Comparison of ENCODE assay signal across 19 cellular contexts in genomic region chr3:87468938-87469337, GRCh38.
A peak's percentile ranks its signal among the peaks of the same experiment; 100 is the strongest.
DNase-seq lines count a peak whose midpoint lies in the region; ATAC-seq, FAIRE-seq and TF ChIP-seq lines count a peak whose summit lies in the region.
"Had no signal": no experiment of that assay in that cellular context is flagged by ENCODE, and none has a peak within 500 bp of the region (broad histone marks: within the 10 kb centered on the region; RNA-seq: fewer than 3 reads in every experiment).

No MANE protein-coding gene starts in this region.

- no peaks in the 10 kb centered on the region for H4K20me1 ChIP-seq in astrocyte (ENCODE audit: insufficient read depth, low read length)

- H3K4me3 ChIP-seq in A549 (no peak overlapping the region), astrocyte (ENCODE audit: insufficient read depth, low read depth, low read length) (no peak overlapping the region), heart right ventricle (no peak overlapping the region)

- no peaks in the 10 kb centered on the region for H3K36me3 Mint-ChIP-seq in astrocyte (ENCODE audit: low read depth, unreplicated experiment)
- no peaks in the 10 kb centered on the region for H3K36me3 Mint-ChIP-seq in activated naive CD4-positive, alpha-beta T cell treated with anti-CD3 and anti-CD28 coated beads for 36 hours (ENCODE audit: low read depth)

- H3K9me3 ChIP-seq in A549 (peaks cover 24% of the 10 kb centered on the region; the same call in 2 of the 3 replicates), astrocyte (ENCODE audit: insufficient read depth, low read depth, low read length) (no peaks in the 10 kb centered on the region), heart right ventricle (peaks cover 0 to 54% (median 7%) of the 10 kb centered on the region in 11 donors)

- H3K79me2 ChIP-seq in astrocyte (ENCODE audit: insufficient read depth, low read length), result no peaks in the 10 kb centered on the region

- H3K4me2 ChIP-seq in A549 (no peak overlapping the region; the same call in 2 of the 3 replicates), astrocyte (ENCODE audit: low read length) (no peak overlapping the region)

- H3K4me1 Mint-ChIP-seq in astrocyte (ENCODE audit: low read depth, unreplicated experiment), result no peaks in the 10 kb centered on the region
- no peaks in the 10 kb centered on the region for H3K4me1 Mint-ChIP-seq in activated naive CD4-positive, alpha-beta T cell treated with anti-CD3 and anti-CD28 coated beads for 36 hours (ENCODE audit: low read depth)

- H3K27ac ChIP-seq in A549, result peak overlapping the region in 1 of 2 experiments; percentile 17; a peak in 1 of 6 replicates
- H3K27ac ChIP-seq in astrocyte (ENCODE audit: low read depth, low read length), result no peak overlapping the region
- H3K27ac ChIP-seq in heart right ventricle, result no peak overlapping the region
- H3K27ac ChIP-seq: C4-2B had no signal

- DNase-seq in A549 (ENCODE audit: low read depth in 1 of 2, low spot score in 1 of 2) (peak in 1 of 2 experiments; percentile 37), HT1080 (ENCODE audit: low read depth) (peak; percentile 50), astrocyte (ENCODE audit: low read depth) (peak; percentile 52), hepatic stellate cell (ENCODE audit: low spot score) (peak; percentile 3), heart right ventricle (no peak), NCI-H2196 (lab: John Stamatoyannopoulos, UW; ENCODE audit: unreplicated experiment) (no peak)
- DNase-seq in activated naive CD4-positive, alpha-beta T cell treated with anti-CD3 and anti-CD28 coated beads for 36 hours, result no peak
- no peak for DNase-seq in central memory CD4-positive, alpha-beta T cell
- DNase-seq: HFFc6, IMR-90, Kasumi-1, NCI-H1105, NCI-H1694 treated with DMSO at 0.1 percent for 48 hours, NCI-H2171, NCI-H748 treated with DMSO at 0.1 percent for 48 hours had no signal

- POLR2A ChIA-PET in A549 (lab: Yijun Ruan, JAX), result no interaction called here

- no peak for TF ChIP-seq EP300 in A549 (IDR thresholded peaks at IDR 0.05)

- ATAC-seq in A549 (peak; percentile 54 to 82; a peak in 5 of 6 replicates), heart right ventricle (no peak)

- CTCF ChIA-PET in A549 (lab: Yijun Ruan, JAX), result no interaction called here
- CTCF ChIA-PET in activated naive CD4-positive, alpha-beta T cell treated with anti-CD3 and anti-CD28 coated beads for 36 hours (lab: Charles Lee), result no interaction called here

- FAIRE-seq in A549 (lab: Jason Lieb, UNC) (no peak), astrocyte (lab: Jason Lieb, UNC) (no peak)
- FAIRE-seq: A204.1, GM19239, H54 had no signal

- H3K9me3 Mint-ChIP-seq in astrocyte (ENCODE audit: unreplicated experiment), result peaks cover 14% of the 10 kb centered on the region
- peaks cover 5% of the 10 kb centered on the region for H3K9me3 Mint-ChIP-seq in activated naive CD4-positive, alpha-beta T cell treated with anti-CD3 and anti-CD28 coated beads for 36 hours

- TF ChIP-seq CTCF in A549 (IDR thresholded peaks at IDR 0.05) (no peak), astrocyte (IDR thresholded peaks at IDR 0.05; ENCODE audit: insufficient read depth, low read depth, low read length) (no peak), heart right ventricle (IDR thresholded peaks at IDR 0.05) (no peak)

- H3K27ac Mint-ChIP-seq in astrocyte (ENCODE audit: unreplicated experiment), result no peak overlapping the region
- no peak overlapping the region for H3K27ac Mint-ChIP-seq in activated naive CD4-positive, alpha-beta T cell treated with anti-CD3 and anti-CD28 coated beads for 36 hours
- H3K27ac Mint-ChIP-seq: HFFc6 had no signal

- no peak overlapping the region for H2AFZ ChIP-seq in astrocyte (ENCODE audit: low read depth, low read length)

- no peak for TF ChIP-seq RAD21 in A549 (conservative IDR thresholded peaks at IDR 0.05 in 1 of 2, IDR thresholded peaks at IDR 0.05 in 1 of 2)

- H3K4me1 ChIP-seq in A549 (no peaks in the 10 kb centered on the region), astrocyte (ENCODE audit: insufficient read depth, low read length) (no peaks in the 10 kb centered on the region), heart right ventricle (no peaks in the 10 kb centered on the region)

- H3K27me3 ChIP-seq in astrocyte (ENCODE audit: insufficient read depth, low read length), result no peaks in the 10 kb centered on the region
- no peaks in the 10 kb centered on the region for H3K27me3 ChIP-seq in heart right ventricle

- H3K9ac ChIP-seq in astrocyte (ENCODE audit: low read length), result no peak overlapping the region

- intact Hi-C loops in activated naive CD4-positive, alpha-beta T cell treated with anti-CD3 and anti-CD28 coated beads for 36 hours (cut with micrococcal nuclease), result no loop called here
- intact Hi-C loops in heart right ventricle (cut with DNase I), result no loop called here

- TF ChIP-seq POLR2A in A549 (IDR thresholded peaks at IDR 0.05; ENCODE audit: low read length), result no peak

- no peak overlapping the region for H3K4me3 Mint-ChIP-seq in astrocyte (ENCODE audit: unreplicated experiment)
- no peak overlapping the region for H3K4me3 Mint-ChIP-seq in activated naive CD4-positive, alpha-beta T cell treated with anti-CD3 and anti-CD28 coated beads for 36 hours
- H3K4me3 Mint-ChIP-seq: HFFc6 had no signal

- no peaks in the 10 kb centered on the region for H3K36me3 ChIP-seq in astrocyte (ENCODE audit: insufficient read depth, low read length)
- H3K36me3 ChIP-seq in heart right ventricle, result no peaks in the 10 kb centered on the region

- H3K27me3 Mint-ChIP-seq in astrocyte (ENCODE audit: low read depth, unreplicated experiment), result no peaks in the 10 kb centered on the region
- no peaks in the 10 kb centered on the region for H3K27me3 Mint-ChIP-seq in activated naive CD4-positive, alpha-beta T cell treated with anti-CD3 and anti-CD28 coated beads for 36 hours (ENCODE audit: low read depth)

TF ChIP-seq in A549, 52 proteins besides CTCF, POLR2A, EP300 and RAD21:
- TF ChIP-seq RNF2 (IDR thresholded peaks at IDR 0.05; ENCODE audit: borderline replicate concordance, low read depth), result no peak
- peak; percentile 33; the same call in 1 of the 2 replicates for TF ChIP-seq GATA3 (IDR thresholded peaks at IDR 0.05; ENCODE audit: borderline replicate concordance)

Comparison
In these comparisons a context has a peak if more than half of its experiments do, and no peak if none do; other contexts are left out.
1. ATAC-seq: peak in A549 (2 of 2); none in heart right ventricle (0 of 8).
2. DNase-seq: peak in HT1080 (single experiment), astrocyte (single experiment) and hepatic stellate cell (single experiment); none in activated naive CD4-positive, alpha-beta T cell treated with anti-CD3 and anti-CD28 coated beads for 36 hours (single experiment), central memory CD4-positive, alpha-beta T cell (single experiment), heart right ventricle (0 of 2) and NCI-H2196 (single experiment).